Comparison of ENCODE assay signal across 8 cellular contexts in the genomic region with DNA sequence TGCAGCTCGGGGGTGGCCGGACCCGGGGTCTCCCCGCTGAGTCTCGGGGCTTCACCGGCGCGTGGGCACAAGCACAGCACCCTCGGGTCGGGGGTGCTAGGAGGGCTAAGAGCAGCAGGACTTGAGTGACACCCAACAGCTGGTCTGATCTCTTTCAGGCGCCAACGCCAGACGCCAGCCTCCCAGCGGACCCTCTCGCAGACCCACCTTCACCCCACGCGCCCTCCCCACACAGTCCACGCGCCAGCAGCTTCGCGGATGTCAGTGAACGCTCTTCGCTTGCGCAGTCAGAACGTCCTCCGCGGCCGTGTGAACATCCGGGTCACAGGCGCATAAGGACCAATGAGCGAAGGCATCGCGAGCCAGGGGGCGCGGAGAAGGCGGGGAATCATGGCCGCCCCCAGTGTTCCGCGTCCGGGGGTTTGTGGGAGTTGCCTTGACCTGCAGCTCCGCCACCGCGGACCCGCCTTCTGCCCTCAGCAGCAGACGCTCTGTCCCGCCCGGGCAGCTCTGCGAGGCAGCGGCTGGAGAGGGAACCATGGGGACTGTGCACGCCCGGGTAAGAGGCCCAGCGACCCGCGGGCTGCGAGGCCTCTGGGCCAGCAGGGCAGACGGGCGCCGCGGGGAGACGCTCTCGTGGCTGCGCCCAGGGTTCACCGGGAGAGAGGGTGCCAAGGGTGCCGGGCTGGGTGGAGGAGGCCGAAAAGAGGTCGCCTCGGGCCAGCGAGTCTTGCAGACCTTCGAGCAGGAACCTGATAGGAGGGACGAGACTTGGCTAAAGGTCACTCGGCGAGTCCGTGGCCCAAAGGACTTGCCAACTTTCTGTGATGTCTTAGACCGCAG. TPM values are rescaled to one million over a fixed set of nuclear protein-coding genes. Genes with fewer than 3 reads are reported as not detected.
A peak's percentile ranks its signal among the peaks of the same experiment; 100 is the strongest.
DNase-seq lines count a peak whose midpoint lies in the region; ATAC-seq and TF ChIP-seq lines count a peak whose summit lies in the region.

A gene (plus strand): TSS at position 403 of the 843 bp plus-strand sequence. CDS start 136 bp downstream, at position 539.

- H3K27me3 ChIP-seq in KMS-11 (ENCODE audit: insufficient read depth, low read depth) (no peaks in the 10 kb centered on the region), fibroblast of lung (ENCODE audit: control insufficient read depth, insufficient read depth, low read length) (no peaks in the 10 kb centered on the region)

- no peaks in the 10 kb centered on the region for H3K27me3 Mint-ChIP-seq in activated T-helper 17 cell treated with anti-CD3 and anti-CD28 coated beads, Interleukin-2, amount 50 U/mL, for 72 hours
- peaks cover 0 to 10% (median 3%) of the 10 kb centered on the region in 5 donors for H3K27me3 Mint-ChIP-seq in naive thymus-derived CD8-positive, alpha-beta T cell

- peak; percentile 80 for ATAC-seq in GM21737 (IDR thresholded peaks at IDR 0.05; ENCODE audit: unreplicated experiment)
- peak; percentile 99 for ATAC-seq in activated T-helper 17 cell treated with anti-CD3 and anti-CD28 coated beads, Interleukin-2, amount 50 U/mL, for 72 hours (replicated peaks)
- peak; percentile 95 to 96 for ATAC-seq in naive thymus-derived CD8-positive, alpha-beta T cell

- H3K4me3 ChIP-seq in KMS-11 (IDR thresholded peaks at IDR 0.05; ENCODE audit: insufficient read depth, low read depth, low read length) = no peak within 1 kb of the TSS
- peak within 1 kb of the TSS; percentile 48 to 93 (median 70) for H3K4me3 ChIP-seq in fibroblast of lung (replicated peaks in 1 of 4; ENCODE audit: control extremely low read depth in 1 of 4, insufficient read depth in 1 of 4, low read depth in 3 of 4, low read length in 4 of 4)

- no peaks in the 10 kb centered on the region for H3K9me3 Mint-ChIP-seq in activated T-helper 17 cell treated with anti-CD3 and anti-CD28 coated beads, Interleukin-2, amount 50 U/mL, for 72 hours
- no peaks in the 10 kb centered on the region for H3K9me3 Mint-ChIP-seq in naive thymus-derived CD8-positive, alpha-beta T cell

- peak within 1 kb of the TSS; percentile 82 for H2AFZ ChIP-seq in KMS-11 (ENCODE audit: low read depth)
- H2AFZ ChIP-seq in fibroblast of lung (ENCODE audit: low read length) = peak within 1 kb of the TSS; percentile 88

- H3K4me1 ChIP-seq in KMS-11 (ENCODE audit: low read depth, poor library complexity, severe bottlenecking) (peaks cover 9% of the 10 kb centered on the region), fibroblast of lung (ENCODE audit: control insufficient read depth, extremely low read depth, insufficient read depth, low read length) (peaks cover 2% of the 10 kb centered on the region)

- peaks cover 22% of the 10 kb centered on the region for H3K4me1 Mint-ChIP-seq in activated T-helper 17 cell treated with anti-CD3 and anti-CD28 coated beads, Interleukin-2, amount 50 U/mL, for 72 hours
- H3K4me1 Mint-ChIP-seq in naive thymus-derived CD8-positive, alpha-beta T cell = peaks cover 22 to 49% (median 48%) of the 10 kb centered on the region in 4 donors

- H3K4me3 Mint-ChIP-seq in activated T-helper 17 cell treated with anti-CD3 and anti-CD28 coated beads, Interleukin-2, amount 50 U/mL, for 72 hours = peak within 1 kb of the TSS; percentile 94
- H3K4me3 Mint-ChIP-seq in naive thymus-derived CD8-positive, alpha-beta T cell = peak within 1 kb of the TSS; percentile 89 to 100 (median 98)

- peaks cover 26% of the 10 kb centered on the region for H3K36me3 Mint-ChIP-seq in activated T-helper 17 cell treated with anti-CD3 and anti-CD28 coated beads, Interleukin-2, amount 50 U/mL, for 72 hours (ENCODE audit: low read depth)
- peaks cover 0 to 11% (median 4%) of the 10 kb centered on the region in 3 donors for H3K36me3 Mint-ChIP-seq in naive thymus-derived CD8-positive, alpha-beta T cell

- H3K9me3 ChIP-seq in fibroblast of lung (ENCODE audit: control insufficient read depth, insufficient read depth, low read depth, low read length) = no peaks in the 10 kb centered on the region

- H3K27ac ChIP-seq in KMS-11 = peak within 1 kb of the TSS; percentile 60; the same call in 1 of the 2 replicates
- H3K27ac ChIP-seq in RWPE1 = peak within 1 kb of the TSS; percentile 91
- peak within 1 kb of the TSS; percentile 78 for H3K27ac ChIP-seq in fibroblast of lung (ENCODE audit: insufficient read depth, low read length)

- CTCF ChIA-PET in RWPE1 (lab: Yijun Ruan, JAX) = interaction anchor here (0.6 kb wide), 1 partner anchor 408 kb away, joined by 4 read pairs; no protein-coding TSS in a partner anchor

- H3K36me3 ChIP-seq in KMS-11 (ENCODE audit: insufficient read depth) (no peaks in the 10 kb centered on the region), fibroblast of lung (ENCODE audit: control insufficient read depth, insufficient read depth, low read length) (no peaks in the 10 kb centered on the region)

- POLR2A ChIA-PET in RWPE1 (lab: Yijun Ruan, JAX; ENCODE audit: low non-redundant PET) = no interaction called here
- POLR2A ChIA-PET in naive thymus-derived CD8-positive, alpha-beta T cell (lab: Charles Lee) = interaction anchor here (0.6 to 1.5 kb wide), 7 partner anchors 9 to 247 kb away, joined by 3 to 8 read pairs (median 3); a partner anchor contains a TSS

- H4K20me1 ChIP-seq in KMS-11 (ENCODE audit: insufficient read depth) (no peaks in the 10 kb centered on the region), fibroblast of lung (ENCODE audit: control insufficient read depth, extremely low read depth, insufficient read depth, low read length) (peaks cover 1% of the 10 kb centered on the region)

- peak within 1 kb of the TSS; percentile 64 for H3K4me2 ChIP-seq in KMS-11
- H3K4me2 ChIP-seq in fibroblast of lung (ENCODE audit: extremely low read depth, insufficient read depth, low read length) = peak within 1 kb of the TSS; percentile 95

- DNase-seq in DMS79 treated with DMSO at 0.1 percent for 48 hours (lab: John Stamatoyannopoulos, UW) = peak; percentile 58
- peak; percentile 84 for DNase-seq in RWPE1 (ENCODE audit: low spot score)
- peak; percentile 87 to 90 for DNase-seq in fibroblast of lung (ENCODE audit: low read depth in 2 of 2)
- peak; percentile 83 to 94 (median 90) for DNase-seq in naive thymus-derived CD8-positive, alpha-beta T cell
- DNase-seq in stimulated activated naive CD4-positive, alpha-beta T cell (lab: John Stamatoyannopoulos, UW) = peak; percentile 82 to 88 (median 85)

- peak within 1 kb of the TSS; percentile 95 for H3K27ac Mint-ChIP-seq in activated T-helper 17 cell treated with anti-CD3 and anti-CD28 coated beads, Interleukin-2, amount 50 U/mL, for 72 hours
- peak within 1 kb of the TSS; percentile 87 to 98 (median 96) for H3K27ac Mint-ChIP-seq in naive thymus-derived CD8-positive, alpha-beta T cell

- peaks cover 18% of the 10 kb centered on the region; the same call in 1 of the 2 replicates for H3K79me2 ChIP-seq in KMS-11 (ENCODE audit: insufficient read depth, low read depth)
- H3K79me2 ChIP-seq in fibroblast of lung (ENCODE audit: control insufficient read depth, insufficient read depth, low read length) = peaks cover 30% of the 10 kb centered on the region

- TF ChIP-seq CTCF in KMS-11 (conservative IDR thresholded peaks at IDR 0.05; ENCODE audit: low read depth, low read length) = no peak
- peak; percentile 24; the same call in 1 of the 2 replicates for TF ChIP-seq CTCF in RWPE1 (conservative IDR thresholded peaks at IDR 0.05; ENCODE audit: low read depth)
- TF ChIP-seq CTCF in fibroblast of lung (conservative IDR thresholded peaks at IDR 0.05 in 1 of 2, IDR thresholded peaks at IDR 0.05 in 1 of 2; ENCODE audit: low read depth in 1 of 2, low read length in 2 of 2) = no peak

- H3K9ac ChIP-seq in KMS-11 (peak within 1 kb of the TSS; percentile 66; the same call in 1 of the 2 replicates), fibroblast of lung (ENCODE audit: insufficient read depth, low read length) (peak within 1 kb of the TSS; percentile 75)

RNA-seq across cellular contexts. Expression of the gene that starts here (rescaled TPM):
- 10 to 100 TPM; 31.7 to 57.2 TPM for total RNA-seq in activated T-helper 17 cell treated with anti-CD3 and anti-CD28 coated beads, Interleukin-2, amount 50 U/mL, for 72 hours
- 32.9 TPM in 2 replicates for total RNA-seq in fibroblast of lung
- 45.7 and 63.6 TPM in 2 replicates for polyA plus RNA-seq in fibroblast of lung
- polyA plus RNA-seq in fibroblast of lung (2012) = 52.7 and 70.5 TPM in 2 replicates
- 26.4 and 34.5 TPM in 2 replicates for polyA minus RNA-seq in fibroblast of lung (ENCODE audit: low replicate concordance)
- 10 to 100 TPM; 37.7 to 38.1 TPM for total RNA-seq in naive thymus-derived CD8-positive, alpha-beta T cell
- polyA plus RNA-seq in naive thymus-derived CD8-positive, alpha-beta T cell = 10 to 100 TPM; 70.2 to 71.6 (median 70.5) TPM
